Comparison of ENCODE assay signal across 1 cellular context in genomic region chr7:134893920-134894319, GRCh38.
TF ChIP-seq lines count a peak whose summit lies in the region.

No MANE protein-coding gene starts in this region.

TF ChIP-seq in GM23338, 12 proteins besides CTCF, POLR2A, EP300 and RAD21 (continued from another document):
- TF ChIP-seq REST (IDR thresholded peaks at IDR 0.05; ENCODE audit: unreplicated experiment) (no peak), STAT1 (IDR thresholded peaks at IDR 0.05; ENCODE audit: unreplicated experiment) (no peak), POLR2AphosphoS5 (IDR thresholded peaks at IDR 0.05; ENCODE audit: low read depth) (no peak), JUNB (IDR thresholded peaks at IDR 0.05; ENCODE audit: unreplicated experiment) (no peak), ETS1 (IDR thresholded peaks at IDR 0.05) (no peak), NANOG (IDR thresholded peaks at IDR 0.05; ENCODE audit: borderline replicate concordance) (no peak), ZNF462 (CRISPR knock-in tag; IDR thresholded peaks at IDR 0.05) (no peak), ZNF331 (CRISPR knock-in tag; IDR thresholded peaks at IDR 0.05; ENCODE audit: low read depth) (no peak), EZH2 (IDR thresholded peaks at IDR 0.05; ENCODE audit: low read depth, unreplicated experiment) (no peak), CREB1 (CRISPR knock-in tag; IDR thresholded peaks at IDR 0.05; ENCODE audit: low read depth) (no peak)
